31 cellular contexts compared by ENCODE assay signal in the genomic region with DNA sequence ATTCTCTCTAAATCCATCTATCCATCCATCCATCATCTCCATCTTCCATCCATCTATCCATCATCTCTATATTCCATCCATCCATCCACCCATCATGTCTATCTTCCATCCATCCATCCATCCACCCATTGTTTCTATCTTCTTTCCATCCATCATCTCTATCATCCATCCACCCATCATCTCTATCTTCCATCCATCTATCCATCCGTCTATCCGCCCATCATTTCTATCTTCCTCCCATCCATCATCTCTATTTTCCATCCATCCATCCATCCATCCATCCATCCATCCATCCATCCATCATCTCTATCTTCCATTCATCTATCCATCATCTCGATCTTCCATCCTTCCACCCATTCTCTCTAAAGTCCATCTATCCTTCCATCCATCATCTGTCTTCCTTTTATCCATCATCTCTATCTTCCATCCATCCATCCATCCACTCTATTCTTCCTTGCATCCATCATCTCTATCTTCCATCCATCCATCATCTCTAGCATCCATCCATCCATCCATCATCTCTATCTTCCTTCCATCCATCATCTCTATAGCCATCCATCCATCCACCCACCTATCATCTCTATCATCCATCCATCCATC. TPM values are rescaled to one million over a fixed set of nuclear protein-coding genes. Genes with fewer than 3 reads are reported as not detected.
"Had no signal": no experiment of that assay in that cellular context is flagged by ENCODE, and none has a peak within 500 bp of the region (broad histone marks: within the 10 kb centered on the region; RNA-seq: fewer than 3 reads in every experiment).

No MANE protein-coding gene starts in this region.

- H3K4me2 ChIP-seq: neural progenitor cell, smooth muscle cell had no signal

- H3K9me3 ChIP-seq: ovary, psoas muscle, spleen, suprapubic skin, testis, tibial artery, transverse colon, upper lobe of right lung, vagina had no signal

- H3K4me3 ChIP-seq: neural progenitor cell, ovary, psoas muscle, skin epidermis, smooth muscle cell, spleen, suprapubic skin, testis, tibial artery, transverse colon, upper lobe of right lung, vagina had no signal

- H3K9ac ChIP-seq: neural progenitor cell, parathyroid adenoma had no signal

- H2AFZ ChIP-seq: neural progenitor cell, parathyroid adenoma had no signal

- ATAC-seq: psoas muscle; right cardiac atrium; sciatic nerve; stimulated activated memory B cell treated with anti-CD40 and anti-IgM and Interleukin-4, amounts not matched to agents 10 μg/mL and 1 μg/mL and 100 μg/mL, for 72 hours; stimulated activated naive CD8-positive, alpha-beta T cell treated with anti-CD3 and anti-CD28 coated beads, Interleukin-15, amount 100 ng/mL, for 72 hours; stimulated activated naive CD8-positive, alpha-beta T cell treated with anti-CD3 and anti-CD28 coated beads, Interleukin-15, Interleukin-2, amounts not matched to agents 100 U/mL and 50 U/mL, for 24 hours; upper lobe of right lung had no signal

- DNase-seq: natural killer cell; occipital lobe; ovary; posterior cingulate gyrus; psoas muscle; right cardiac atrium; spleen; stimulated activated CD4-positive, alpha-beta T cell treated with anti-CD3 and anti-CD28 coated beads, Interleukin-12 subunit alpha, Interleukin-12 subunit beta, amount 100 ng/mL, for 4 hours; stimulated activated CD4-positive, alpha-beta T cell treated with anti-CD3 and anti-CD28 coated beads, Interleukin-1b, Interleukin-23, amount 100 ng/mL, for 48 hours; stimulated activated CD4-positive, alpha-beta T cell treated with anti-CD3 and anti-CD28 coated beads, Interleukin-4, amount 100 ng/mL, for 1 hour; stimulated activated CD4-positive, alpha-beta T cell treated with anti-CD3 and anti-CD28 coated beads, Interleukin-4, amount 100 ng/mL, for 4 hours; stimulated activated CD8-positive, alpha-beta memory T cell treated with anti-CD3 and anti-CD28 coated beads, Interleukin-4, amount 100 ng/mL, for 48 hours; stimulated activated naive CD4-positive, alpha-beta T cell; stimulated activated naive CD8-positive, alpha-beta T cell treated with anti-CD3 and anti-CD28 coated beads, Interleukin-15, amount 100 ng/mL, for 72 hours; stimulated activated naive CD8-positive, alpha-beta T cell treated with anti-CD3 and anti-CD28 coated beads, Interleukin-15, Interleukin-2, amounts not matched to agents 100 U/mL and 50 U/mL, for 24 hours; substantia nigra; testis; tibial artery; transverse colon; upper lobe of right lung had no signal

- FAIRE-seq: urothelium cell line had no signal

- H3K4me1 ChIP-seq: neural progenitor cell, parathyroid adenoma, psoas muscle, spleen, suprapubic skin, testis, transverse colon, upper lobe of right lung, vagina had no signal

- H3K27ac ChIP-seq: neural progenitor cell, ovary, parathyroid adenoma, psoas muscle, skin epidermis, spleen, suprapubic skin, testis, tibial artery, transverse colon, upper lobe of right lung, vagina had no signal

- H3K79me2 ChIP-seq: parathyroid adenoma had no signal

- H3K27me3 ChIP-seq: ovary, testis, upper lobe of right lung, vagina had no signal

- H3K36me3 ChIP-seq: neural progenitor cell, ovary, spleen, suprapubic skin, tibial artery, transverse colon, upper lobe of right lung, vagina had no signal

RNA-seq across cellular contexts. Expression of gene NWD1, which starts 34.7 kb away (rescaled TPM):
- total RNA-seq: osteoblast, progenitor cell of endocrine pancreas, smooth muscle cell had no signal
- polyA plus RNA-seq: smooth muscle cell had no signal
